Comparison of ENCODE assay signal across 24 cellular contexts in genomic region chr11:75596914-75597313, GRCh38.
"Had no signal": no experiment of that assay in that cellular context is flagged by ENCODE, and none has a peak within 500 bp of the region (broad histone marks: within the 10 kb centered on the region; RNA-seq: fewer than 3 reads in every experiment).

No MANE protein-coding gene starts in this region.

- DNase-seq: naive thymus-derived CD4-positive, alpha-beta T cell; natural killer cell; occipital lobe; ovary; psoas muscle; right cardiac atrium; right lobe of liver; stimulated activated CD4-positive, alpha-beta T cell treated with anti-CD3 and anti-CD28 coated beads, Interleukin-15, amount 100 ng/mL, for 24 hours; stimulated activated CD4-positive, alpha-beta T cell treated with anti-CD3 and anti-CD28 coated beads, Interleukin-2, amount 100 ng/mL, for 24 hours; stimulated activated CD4-positive, alpha-beta T cell treated with anti-CD3 and anti-CD28 coated beads, Interleukin-2, amount 100 ng/mL, for 48 hours; stimulated activated CD4-positive, alpha-beta T cell treated with anti-CD3 and anti-CD28 coated beads, Interleukin-4, amount 100 ng/mL, for 24 hours; stimulated activated naive B cell treated with anti-CD40 and anti-IgM and Interleukin-4, amounts not matched to agents 10 μg/mL and 1 μg/mL and 100 μg/mL, for 72 hours; stimulated activated naive CD4-positive, alpha-beta T cell treated with Interleukin-2 at 50 U/mL for 16 hours; stomach; thyroid gland; upper lobe of left lung had no signal

- H3K4me3 ChIP-seq: neural progenitor cell, ovary, psoas muscle, right lobe of liver, skin epidermis, stomach, thoracic aorta, thyroid gland, tibial nerve, upper lobe of left lung, vagina had no signal

- H3K4me1 ChIP-seq: neural progenitor cell, parathyroid adenoma, psoas muscle, right lobe of liver, stomach, vagina had no signal

- H3K27me3 ChIP-seq: neural progenitor cell, ovary, right lobe of liver, stomach, thyroid gland, tibial nerve, upper lobe of left lung, vagina had no signal

- H3K9ac ChIP-seq: neural progenitor cell, parathyroid adenoma had no signal

- H3K36me3 ChIP-seq: neural progenitor cell, ovary, right lobe of liver, stomach, thoracic aorta, thyroid gland, tibial nerve, upper lobe of left lung, vagina had no signal

- H3K9me3 ChIP-seq: ovary, psoas muscle, right lobe of liver, stomach, thoracic aorta, thyroid gland, tibial nerve, upper lobe of left lung, vagina had no signal

- FAIRE-seq: urothelium cell line had no signal

- H3K79me2 ChIP-seq: parathyroid adenoma had no signal

- H3K4me2 ChIP-seq: neural progenitor cell had no signal

- H3K27ac ChIP-seq: neural progenitor cell, ovary, parathyroid adenoma, psoas muscle, right lobe of liver, skin epidermis, stomach, thoracic aorta, thyroid gland, tibial nerve, upper lobe of left lung, vagina had no signal

- H2AFZ ChIP-seq: neural progenitor cell, parathyroid adenoma had no signal

- ATAC-seq: naive thymus-derived CD4-positive, alpha-beta T cell; natural killer cell; psoas muscle; stimulated activated effector memory CD8-positive, alpha-beta T cell treated with anti-CD3 and anti-CD28 coated beads, Interleukin-12 subunit alpha, Interleukin-12 subunit beta, amount 100 ng/mL, for 72 hours had no signal
